Comparison of ENCODE assay signal across 22 cellular contexts in genomic region chr5:111411321-111411720, GRCh38.
DNase-seq lines count a peak whose midpoint lies in the region; ATAC-seq and TF ChIP-seq lines count a peak whose summit lies in the region.
"Had no signal": no experiment of that assay in that cellular context is flagged by ENCODE, and none has a peak within 500 bp of the region (broad histone marks: within the 10 kb centered on the region; RNA-seq: fewer than 3 reads in every experiment).

No MANE protein-coding gene starts in this region.

- TF ChIP-seq CTCF in astrocyte of the spinal cord (IDR thresholded peaks at IDR 0.05; ENCODE audit: low read depth, low read length) = no peak
- TF ChIP-seq CTCF in omental fat pad (IDR thresholded peaks at IDR 0.05) = no peak

- no peak for ATAC-seq in omental fat pad (ENCODE audit: low FRiP score)
- ATAC-seq: activated CD8-positive, alpha-beta T cell treated with anti-CD3 and anti-CD28 coated beads, Interleukin-2, amount 10 ng/mL, durations not matched to agents 7 days and 5 days; PC-3; psoas muscle; T-cell had no signal

- in situ Hi-C loops in astrocyte of the spinal cord (cut with HindIII; ENCODE audit: low sequenced_read_pairs) = no loop called here

- no peak overlapping the region for H3K4me3 ChIP-seq in astrocyte of the spinal cord (ENCODE audit: low read depth, low read length)
- H3K4me3 ChIP-seq: cardiac muscle cell, lung, neural progenitor cell, psoas muscle, transverse colon had no signal

- peak; percentile 7 for DNase-seq in EL
- DNase-seq in NCI-H226 = peak; percentile 79
- peak; percentile 32 for DNase-seq in astrocyte of the spinal cord (ENCODE audit: low read depth, low spot score)
- DNase-seq in kidney tubule cell (ENCODE audit: low spot score) = peak; percentile 25
- no peak for DNase-seq in superior temporal gyrus (ENCODE audit: extremely low spot score)
- DNase-seq in NCI-H2227 treated with DMSO at 0.1 percent for 48 hours (lab: John Stamatoyannopoulos, UW) = no peak
- DNase-seq in omental fat pad (ENCODE audit: low spot score) = no peak
- DNase-seq: activated CD4-positive, CD25-positive, alpha-beta regulatory T cell treated with anti-CD3 and anti-CD28 coated beads, Interleukin-2, amount 50 U/mL, for 72 hours; activated CD8-positive, alpha-beta T cell treated with anti-CD3 and anti-CD28 coated beads, Interleukin-2, amount 10 ng/mL, durations not matched to agents 7 days and 5 days; AML-193; DMS53; GF-D8; glutamatergic neuron; NCI-H187; PC-3; psoas muscle; SHP77 treated with DMSO at 0.1 percent for 48 hours; T-cell; transverse colon had no signal

Comparison
In these comparisons a context has a peak if more than half of its experiments do, and no peak if none do; other contexts are left out.
1. DNase-seq: peak in EL (single experiment), NCI-H226 (single experiment), astrocyte of the spinal cord (single experiment) and kidney tubule cell (single experiment); none in superior temporal gyrus (single experiment), NCI-H2227 treated with DMSO at 0.1 percent for 48 hours (single experiment) and omental fat pad (single experiment).